11 cellular contexts compared by ENCODE assay signal in genomic region chrX:73127700-73128241, GRCh38. TPM values are rescaled to one million over a fixed set of nuclear protein-coding genes. Genes with fewer than 3 reads are reported as not detected.
DNase-seq lines count a peak whose midpoint lies in the region; ATAC-seq and TF ChIP-seq lines count a peak whose summit lies in the region.
"Had no signal": no experiment of that assay in that cellular context is flagged by ENCODE, and none has a peak within 500 bp of the region (broad histone marks: within the 10 kb centered on the region; RNA-seq: fewer than 3 reads in every experiment).

No MANE protein-coding gene starts in this region.

- H3K4me3 ChIP-seq in testis: peak overlapping the region in 1 of 2 donors; percentile 7

- 30 to 36% methylated on average over 2 to 8 of the region's 23 CpGs for WGBS in testis, 2 donors

- H3K4me3 Mint-ChIP-seq in activated T-helper 17 cell treated with anti-CD3 and anti-CD28 coated beads, Interleukin-2, amount 50 U/mL, for 72 hours: peak overlapping the region; percentile 25
- peak overlapping the region in 3 of 5 donors; percentile 19 to 44 (median 40) for H3K4me3 Mint-ChIP-seq in immature natural killer cell

- no peak for TF ChIP-seq POLR2A in testis (IDR thresholded peaks at IDR 0.05)

- H3K4me1 ChIP-seq in testis: no peaks in the 10 kb centered on the region
- H3K4me1 ChIP-seq: Caco-2 had no signal

- no peak for TF ChIP-seq CTCF in testis (IDR thresholded peaks at IDR 0.05)

- H3K27ac ChIP-seq in testis: no peak overlapping the region

- H3K27me3 Mint-ChIP-seq in activated T-helper 17 cell treated with anti-CD3 and anti-CD28 coated beads, Interleukin-2, amount 50 U/mL, for 72 hours: peaks cover 9% of the 10 kb centered on the region
- H3K27me3 Mint-ChIP-seq in immature natural killer cell (ENCODE audit: low read depth in 3 of 3): peaks cover 0 to 5% (median 4%) of the 10 kb centered on the region in 3 donors

- no peaks in the 10 kb centered on the region for H3K9me3 ChIP-seq in testis
- H3K9me3 ChIP-seq: Caco-2 had no signal

- DNase-seq in Right ventricle myocardium inferior (ENCODE audit: missing footprints) (peak; percentile 53), cardiac septum (ENCODE audit: low spot score) (no peak), immature natural killer cell (peak in 1 of 3 donors; percentile 1), testis (peak; percentile 42)
- DNase-seq in central memory CD4-positive, alpha-beta T cell: no peak
- DNase-seq: Caco-2, NCI-H1048 had no signal

- intact Hi-C loops in Right ventricle myocardium inferior (cut with DNase I) (no loop called here), cardiac septum (cut with DNase I) (no loop called here), testis (cut with DNase I; ENCODE audit: low total_unique reads) (no loop called here)

- no peaks in the 10 kb centered on the region for H3K27me3 ChIP-seq in testis

- ATAC-seq in Right ventricle myocardium inferior: no peak
- ATAC-seq in activated T-helper 17 cell treated with anti-CD3 and anti-CD28 coated beads, Interleukin-2, amount 50 U/mL, for 72 hours (replicated peaks): peak; percentile 29
- ATAC-seq in HG03469 (IDR thresholded peaks at IDR 0.05; ENCODE audit: unreplicated experiment): no peak
- ATAC-seq in HG02938 (IDR thresholded peaks at IDR 0.05; ENCODE audit: unreplicated experiment): no peak

- no peaks in the 10 kb centered on the region for H3K4me1 Mint-ChIP-seq in activated T-helper 17 cell treated with anti-CD3 and anti-CD28 coated beads, Interleukin-2, amount 50 U/mL, for 72 hours
- no peaks in the 10 kb centered on the region for H3K4me1 Mint-ChIP-seq in immature natural killer cell

- H3K36me3 ChIP-seq in testis (ENCODE audit: low read depth, missing control alignments): no peaks in the 10 kb centered on the region

- H3K27ac Mint-ChIP-seq in activated T-helper 17 cell treated with anti-CD3 and anti-CD28 coated beads, Interleukin-2, amount 50 U/mL, for 72 hours: no peak overlapping the region
- H3K27ac Mint-ChIP-seq in immature natural killer cell: no peak overlapping the region

- no peaks in the 10 kb centered on the region for H3K36me3 Mint-ChIP-seq in activated T-helper 17 cell treated with anti-CD3 and anti-CD28 coated beads, Interleukin-2, amount 50 U/mL, for 72 hours (ENCODE audit: low read depth)
- H3K36me3 Mint-ChIP-seq in immature natural killer cell: no peaks in the 10 kb centered on the region

- H3K9me3 Mint-ChIP-seq in activated T-helper 17 cell treated with anti-CD3 and anti-CD28 coated beads, Interleukin-2, amount 50 U/mL, for 72 hours: no peaks in the 10 kb centered on the region
- H3K9me3 Mint-ChIP-seq in immature natural killer cell: peaks cover 0 to 5% (median 0%) of the 10 kb centered on the region in 6 donors

RNA-seq across cellular contexts. Expression of gene PABPC1L2A, which starts 48.5 kb away (rescaled TPM):
- total RNA-seq in Right ventricle myocardium inferior: not detected
- total RNA-seq in cardiac septum: not detected
- total RNA-seq in activated T-helper 17 cell treated with anti-CD3 and anti-CD28 coated beads, Interleukin-2, amount 50 U/mL, for 72 hours: not detected
- not detected for polyA plus RNA-seq in immature natural killer cell
- 1 to 10 TPM in 1 of 2 donors, under 1 TPM in 1; 0.99 to 1.5 TPM for total RNA-seq in testis
- 1.0 TPM for polyA plus RNA-seq in testis (ENCODE audit: insufficient read depth, low read depth, low replicate concordance)
- total RNA-seq: Caco-2, pulmonary artery endothelial cell had no signal

Comparison
In these comparisons a context has a peak if more than half of its experiments do, and no peak if none do; other contexts are left out.
1. DNase-seq: peak in Right ventricle myocardium inferior (single experiment) and testis (single experiment); none in cardiac septum (single experiment) and central memory CD4-positive, alpha-beta T cell (single experiment).